Comparison of ENCODE assay signal across 8 cellular contexts in genomic region chr19:10471909-10472308, GRCh38. TPM values are rescaled to one million over a fixed set of nuclear protein-coding genes. Genes with fewer than 3 reads are reported as not detected.
A peak's percentile ranks its signal among the peaks of the same experiment; 100 is the strongest.
DNase-seq lines count a peak whose midpoint lies in the region; ATAC-seq and TF ChIP-seq lines count a peak whose summit lies in the region.

No MANE protein-coding gene starts in this region.

- peak overlapping the region; percentile 34 for H3K27ac Mint-ChIP-seq in stimulated activated effector memory CD8-positive, alpha-beta T cell treated with anti-CD3 and anti-CD28 coated beads, Interleukin-12 subunit alpha, Interleukin-12 subunit beta, amount 100 ng/mL, for 72 hours

- intact Hi-C loops in colonic mucosa (cut with DNase I) = no loop called here

- H3K36me3 ChIP-seq in GM06990 (ENCODE audit: control insufficient read depth, insufficient read depth, low read length) (peaks cover 2% of the 10 kb centered on the region; the same call in 1 of the 2 replicates), colonic mucosa (no peaks in the 10 kb centered on the region)

- no peak overlapping the region for H3K27ac ChIP-seq in colonic mucosa

- H3K9me3 ChIP-seq in colonic mucosa = no peaks in the 10 kb centered on the region

- H3K4me3 Mint-ChIP-seq in stimulated activated effector memory CD8-positive, alpha-beta T cell treated with anti-CD3 and anti-CD28 coated beads, Interleukin-12 subunit alpha, Interleukin-12 subunit beta, amount 100 ng/mL, for 72 hours = no peak overlapping the region

- H3K27me3 ChIP-seq in GM06990 (replicated peaks; ENCODE audit: control insufficient read depth, insufficient read depth, low read length) = no peaks in the 10 kb centered on the region
- no peaks in the 10 kb centered on the region for H3K27me3 ChIP-seq in colonic mucosa

- H3K36me3 Mint-ChIP-seq in stimulated activated effector memory CD8-positive, alpha-beta T cell treated with anti-CD3 and anti-CD28 coated beads, Interleukin-12 subunit alpha, Interleukin-12 subunit beta, amount 100 ng/mL, for 72 hours = peaks cover 42% of the 10 kb centered on the region

- H3K4me1 ChIP-seq in colonic mucosa = no peaks in the 10 kb centered on the region

- H3K9me3 Mint-ChIP-seq in stimulated activated effector memory CD8-positive, alpha-beta T cell treated with anti-CD3 and anti-CD28 coated beads, Interleukin-12 subunit alpha, Interleukin-12 subunit beta, amount 100 ng/mL, for 72 hours = no peaks in the 10 kb centered on the region

- TF ChIP-seq CTCF in GM06990 (IDR thresholded peaks at IDR 0.05; ENCODE audit: insufficient read depth, low read length, poor library complexity, severe bottlenecking) = peak; percentile 49
- TF ChIP-seq CTCF in colonic mucosa (IDR thresholded peaks at IDR 0.05) = peak; percentile 33

- H3K4me3 ChIP-seq in GM06990 (replicated peaks; ENCODE audit: low read depth, low read length) (no peak overlapping the region), colonic mucosa (no peak overlapping the region)

- H3K9ac ChIP-seq in colonic mucosa (ENCODE audit: low read depth in 2 of 2, low read length in 2 of 2) = no peak overlapping the region

- DNase-seq in A172 (ENCODE audit: low spot score) (peak; percentile 49), GM06990 (ENCODE audit: extremely low read depth, insufficient read length) (no peak), NCI-H460 (ENCODE audit: extremely low read depth, low read depth) (peak; percentile 30), colonic mucosa (no peak)
- DNase-seq in stimulated activated effector memory CD8-positive, alpha-beta T cell treated with anti-CD3 and anti-CD28 coated beads, Interleukin-12 subunit alpha, Interleukin-12 subunit beta, amount 100 ng/mL, for 72 hours (ENCODE audit: low spot score in 2 of 2) = no peak

- peaks cover 9% of the 10 kb centered on the region for H3K4me1 Mint-ChIP-seq in stimulated activated effector memory CD8-positive, alpha-beta T cell treated with anti-CD3 and anti-CD28 coated beads, Interleukin-12 subunit alpha, Interleukin-12 subunit beta, amount 100 ng/mL, for 72 hours

- ATAC-seq in stimulated activated effector memory CD8-positive, alpha-beta T cell treated with anti-CD3 and anti-CD28 coated beads, Interleukin-12 subunit alpha, Interleukin-12 subunit beta, amount 100 ng/mL, for 72 hours = peak; percentile 57
- ATAC-seq in GM19324 (IDR thresholded peaks at IDR 0.05; ENCODE audit: low FRiP score, unreplicated experiment) (no peak), GM19467 (IDR thresholded peaks at IDR 0.05; ENCODE audit: unreplicated experiment) (no peak), HG02678 (IDR thresholded peaks at IDR 0.05; ENCODE audit: unreplicated experiment) (no peak)

RNA-seq across cellular contexts. Expression of gene KEAP1, which starts 31.2 kb away (rescaled TPM):
- 118 and 128 TPM in 2 replicates for total RNA-seq in A172 (2014; rRNA removed; shearing (Covaris generic))
- 65.7 and 70.5 TPM in 2 replicates for total RNA-seq in NCI-H460 (2014; rRNA removed; shearing (Covaris generic))
- polyA plus RNA-seq in NCI-H460 (2014; cell fraction: nucleus; rRNA removed) = 73.4 and 73.9 TPM in 2 replicates
- 10 to 100 TPM; 53.2 to 87.3 TPM for total RNA-seq in colonic mucosa

RNA-seq across cellular contexts. Expression of gene S1PR5, which starts 45.3 kb away (rescaled TPM):
- total RNA-seq in A172 (2014; rRNA removed; shearing (Covaris generic)) = 7.9 and 9.0 TPM in 2 replicates
- total RNA-seq in NCI-H460 (2014; rRNA removed; shearing (Covaris generic)) = 1.0 and 1.6 TPM in 2 replicates
- polyA plus RNA-seq in NCI-H460 (2014; cell fraction: nucleus; rRNA removed) = 5.0 and 7.0 TPM in 2 replicates
- total RNA-seq in colonic mucosa = not detected

RNA-seq across cellular contexts. Expression of gene PDE4A, which starts 51.6 kb away (rescaled TPM):
- 0.41 and 1.3 TPM in 2 replicates for total RNA-seq in A172 (2014; rRNA removed; shearing (Covaris generic))
- total RNA-seq in NCI-H460 (2014; rRNA removed; shearing (Covaris generic)) = 2.1 and 2.2 TPM in 2 replicates
- 2.8 and 5.3 TPM in 2 replicates for polyA plus RNA-seq in NCI-H460 (2014; cell fraction: nucleus; rRNA removed)
- 10 to 100 TPM in 1 of 2 donors, 1 to 10 TPM in 1; 8.6 to 13.8 TPM for total RNA-seq in colonic mucosa

Comparison
In these comparisons a context has a peak if more than half of its experiments do, and no peak if none do; other contexts are left out.
1. DNase-seq: peak in A172 (single experiment) and NCI-H460 (single experiment); none in GM06990 (single experiment), colonic mucosa (single experiment) and stimulated activated effector memory CD8-positive, alpha-beta T cell treated with anti-CD3 and anti-CD28 coated beads, Interleukin-12 subunit alpha, Interleukin-12 subunit beta, amount 100 ng/mL, for 72 hours (0 of 2).